ENCODE assay signal across 8 cellular contexts in the genomic region with DNA sequence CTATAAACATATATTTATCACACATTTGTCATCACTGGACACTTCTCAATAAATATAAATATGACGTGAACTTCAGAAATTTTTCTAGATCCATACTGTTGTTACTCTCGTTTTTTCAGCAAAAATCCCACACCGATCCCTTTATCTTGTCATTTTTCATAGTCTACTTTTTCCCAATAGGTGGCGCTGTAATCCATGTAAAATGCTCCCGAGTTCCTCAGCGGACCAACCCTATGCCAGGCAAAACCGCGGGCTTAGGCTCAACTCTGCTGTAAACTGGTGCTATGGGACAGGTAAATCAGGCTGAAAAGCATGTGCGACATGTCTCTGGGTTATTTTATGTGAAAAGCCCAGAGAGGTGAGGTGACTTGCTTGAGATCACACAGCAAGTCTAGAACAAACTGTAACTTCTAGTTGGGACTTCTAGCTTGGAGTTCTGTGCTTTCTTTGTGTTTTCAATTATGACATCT.
DNase-seq lines count a peak whose midpoint lies in the region; ATAC-seq, FAIRE-seq and TF ChIP-seq lines count a peak whose summit lies in the region.

No MANE protein-coding gene starts in this region.

- TF ChIP-seq CTCF in breast epithelium (IDR thresholded peaks at IDR 0.05) = peak; percentile 55 to 85 (median 66)

- no peaks in the 10 kb centered on the region for H3K4me1 ChIP-seq in breast epithelium

- H3K9me3 Mint-ChIP-seq in activated T-helper 1 cell treated with anti-CD3 and anti-CD28 coated beads, Interleukin-12 subunit alpha, Interleukin-12 subunit beta, Interleukin-2, Interleukin-4 antibody, amounts not matched to agents 30 ng/mL and 10 ng/mL and 1 ng/mL, durations not matched to agents 14 hours and 24 hours and 36 hours = no peaks in the 10 kb centered on the region

- H3K27me3 ChIP-seq in breast epithelium = no peaks in the 10 kb centered on the region

- H3K4me1 Mint-ChIP-seq in activated T-helper 1 cell treated with anti-CD3 and anti-CD28 coated beads, Interleukin-12 subunit alpha, Interleukin-12 subunit beta, Interleukin-2, Interleukin-4 antibody, amounts not matched to agents 30 ng/mL and 10 ng/mL and 1 ng/mL, durations not matched to agents 14 hours and 24 hours and 36 hours (ENCODE audit: low read depth) = no peaks in the 10 kb centered on the region

- H3K27ac ChIP-seq in breast epithelium = no peak overlapping the region

- no peaks in the 10 kb centered on the region for H3K9me3 ChIP-seq in breast epithelium

- no peaks in the 10 kb centered on the region for H3K36me3 Mint-ChIP-seq in activated T-helper 1 cell treated with anti-CD3 and anti-CD28 coated beads, Interleukin-12 subunit alpha, Interleukin-12 subunit beta, Interleukin-2, Interleukin-4 antibody, amounts not matched to agents 30 ng/mL and 10 ng/mL and 1 ng/mL, durations not matched to agents 14 hours and 24 hours and 36 hours (ENCODE audit: low read depth)

- no peak overlapping the region for H3K4me3 ChIP-seq in breast epithelium

- H3K27ac Mint-ChIP-seq in activated T-helper 1 cell treated with anti-CD3 and anti-CD28 coated beads, Interleukin-12 subunit alpha, Interleukin-12 subunit beta, Interleukin-2, Interleukin-4 antibody, amounts not matched to agents 30 ng/mL and 10 ng/mL and 1 ng/mL, durations not matched to agents 14 hours and 24 hours and 36 hours = no peak overlapping the region

- intact Hi-C loops in breast epithelium (cut with DNase I; ENCODE audit: low total_unique reads) = loop anchor here (10.0 kb wide), 1 partner anchor 177 kb away; no protein-coding TSS in a partner anchor
- intact Hi-C loops in activated T-helper 1 cell treated with anti-CD3 and anti-CD28 coated beads, Interleukin-12 subunit alpha, Interleukin-12 subunit beta, Interleukin-2, Interleukin-4 antibody, amounts not matched to agents 30 ng/mL and 10 ng/mL and 1 ng/mL, durations not matched to agents 14 hours and 24 hours and 36 hours (cut with micrococcal nuclease) = loop anchor here (1.0 to 5.0 kb wide), 5 partner anchors 176 to 556 kb away; partner anchors contain the start of gene SCN3A

- no peak overlapping the region for H3K4me3 Mint-ChIP-seq in activated T-helper 1 cell treated with anti-CD3 and anti-CD28 coated beads, Interleukin-12 subunit alpha, Interleukin-12 subunit beta, Interleukin-2, Interleukin-4 antibody, amounts not matched to agents 30 ng/mL and 10 ng/mL and 1 ng/mL, durations not matched to agents 14 hours and 24 hours and 36 hours

- FAIRE-seq in HTR-8/SVneo (lab: Jason Lieb, UNC) = peak; percentile 28

- ATAC-seq in GM19395 (IDR thresholded peaks at IDR 0.05; ENCODE audit: unreplicated experiment) = peak; percentile 75
- ATAC-seq in stimulated activated naive CD8-positive, alpha-beta T cell treated with anti-CD3 and anti-CD28 coated beads, Interleukin-15, Interleukin-2, amounts not matched to agents 100 U/mL and 50 U/mL, for 24 hours = peak; percentile 59

- H3K27me3 Mint-ChIP-seq in activated T-helper 1 cell treated with anti-CD3 and anti-CD28 coated beads, Interleukin-12 subunit alpha, Interleukin-12 subunit beta, Interleukin-2, Interleukin-4 antibody, amounts not matched to agents 30 ng/mL and 10 ng/mL and 1 ng/mL, durations not matched to agents 14 hours and 24 hours and 36 hours (ENCODE audit: insufficient read depth) = peaks cover 7% of the 10 kb centered on the region

- DNase-seq in DMS 273 treated with DMSO at 0.1 percent for 48 hours (lab: John Stamatoyannopoulos, UW) (peak; percentile 51), HTR-8/SVneo (ENCODE audit: insufficient read length, low spot score) (peak; percentile 51), NOMO-1 treated with DMSO at 0.1 percent for 48 hours (lab: John Stamatoyannopoulos, UW; ENCODE audit: unreplicated experiment) (peak; percentile 45), breast epithelium (ENCODE audit: low spot score in 2 of 2) (peak in 1 of 2 donors; percentile 55), islet precursor cell (peak; percentile 75)
- peak; percentile 13 for DNase-seq in stimulated activated naive CD8-positive, alpha-beta T cell treated with anti-CD3 and anti-CD28 coated beads, Interleukin-15, Interleukin-2, amounts not matched to agents 100 U/mL and 50 U/mL, for 24 hours
- DNase-seq in activated T-helper 1 cell treated with anti-CD3 and anti-CD28 coated beads, Interleukin-12 subunit alpha, Interleukin-12 subunit beta, Interleukin-2, Interleukin-4 antibody, amounts not matched to agents 30 ng/mL and 10 ng/mL and 1 ng/mL, durations not matched to agents 14 hours and 24 hours and 36 hours (ENCODE audit: low spot score) = no peak

- no peaks in the 10 kb centered on the region for H3K36me3 ChIP-seq in breast epithelium

- no peak for TF ChIP-seq POLR2A in breast epithelium (IDR thresholded peaks at IDR 0.05)
